15 cellular contexts compared by ENCODE assay signal in genomic region chr9:37156781-37157356, GRCh38. TPM values are rescaled to one million over a fixed set of nuclear protein-coding genes. Genes with fewer than 3 reads are reported as not detected.
DNase-seq lines count a peak whose midpoint lies in the region; ATAC-seq and TF ChIP-seq lines count a peak whose summit lies in the region.
"Had no signal": no experiment of that assay in that cellular context is flagged by ENCODE, and none has a peak within 500 bp of the region (broad histone marks: within the 10 kb centered on the region; RNA-seq: fewer than 3 reads in every experiment).

No MANE protein-coding gene starts in this region.

- TF ChIP-seq CTCF in uterus (IDR thresholded peaks at IDR 0.05), result no peak

- intact Hi-C loops in uterus (cut with DNase I; ENCODE audit: low total_unique reads), result no loop called here

- H3K36me3 ChIP-seq in uterus, result no peaks in the 10 kb centered on the region
- H3K36me3 ChIP-seq: colonic mucosa, Peyer's patch, right atrium auricular region had no signal

- no peak overlapping the region for H3K27ac ChIP-seq in uterus
- H3K27ac ChIP-seq: colonic mucosa, Peyer's patch, right atrium auricular region had no signal

- H3K9me3 ChIP-seq in uterus, result no peaks in the 10 kb centered on the region
- H3K9me3 ChIP-seq: colonic mucosa, Peyer's patch, right atrium auricular region had no signal

- no peaks in the 10 kb centered on the region for H3K4me1 ChIP-seq in uterus
- H3K4me1 ChIP-seq: colonic mucosa, Peyer's patch had no signal

- H3K27me3 ChIP-seq in uterus, result no peaks in the 10 kb centered on the region
- H3K27me3 ChIP-seq: colonic mucosa, Peyer's patch, right atrium auricular region had no signal

- ATAC-seq in GM21825 (IDR thresholded peaks at IDR 0.05; ENCODE audit: unreplicated experiment), result no peak
- no peak for ATAC-seq in HG03108 (IDR thresholded peaks at IDR 0.05; ENCODE audit: unreplicated experiment)
- ATAC-seq: left colon had no signal

- TF ChIP-seq POLR2A in uterus (IDR thresholded peaks at IDR 0.05), result no peak

- DNase-seq in ELR (ENCODE audit: low read depth) (peak; percentile 69), HuH-7 (ENCODE audit: low spot score) (peak; percentile 8), astrocyte of the hippocampus (ENCODE audit: low read depth, low spot score) (peak; percentile 20), kidney glomerular epithelial cell (lab: John Stamatoyannopoulos, UW) (peak; percentile 10), uterus (no peak), NCI-H2196 (lab: John Stamatoyannopoulos, UW; ENCODE audit: unreplicated experiment) (no peak)
- DNase-seq: activated CD8-positive, alpha-beta memory T cell treated with anti-CD3 and anti-CD28 coated beads for 24 hours; CD4-positive, CD25-positive, alpha-beta regulatory T cell; colonic mucosa; left colon; naive thymus-derived CD4-positive, alpha-beta T cell; Peyer's patch had no signal

- H3K4me3 ChIP-seq in uterus, result no peak overlapping the region
- H3K4me3 ChIP-seq: colonic mucosa, Peyer's patch, right atrium auricular region had no signal

RNA-seq across cellular contexts. Expression of gene ZCCHC7, which starts 36.5 kb away (rescaled TPM):
- total RNA-seq in uterus, result 10 to 100 TPM; 15.6 to 37.4 (median 30.2) TPM

Comparison
In these comparisons a context has a peak if more than half of its experiments do, and no peak if none do; other contexts are left out.
1. DNase-seq: peak in ELR (single experiment), HuH-7 (single experiment), astrocyte of the hippocampus (single experiment) and kidney glomerular epithelial cell (single experiment); none in uterus (0 of 2) and NCI-H2196 (single experiment).